Comparison of ENCODE assay signal across 23 cellular contexts in genomic region chr5:127038550-127038949, GRCh38.
"Had no signal": no experiment of that assay in that cellular context is flagged by ENCODE, and none has a peak within 500 bp of the region (broad histone marks: within the 10 kb centered on the region; RNA-seq: fewer than 3 reads in every experiment).

No MANE protein-coding gene starts in this region.

- H3K4me1 ChIP-seq: prostate gland had no signal

- H3K27ac ChIP-seq: epithelial cell of prostate, gastroesophageal sphincter, prostate gland, skin epidermis, testis, upper lobe of left lung, WERI-Rb-1 had no signal

- H3K36me3 ChIP-seq: gastroesophageal sphincter, prostate gland, upper lobe of left lung, WERI-Rb-1 had no signal

- DNase-seq: activated CD4-positive, alpha-beta T cell treated with anti-CD3 and anti-CD28 coated beads for 1 hour; activated CD4-positive, alpha-beta T cell treated with anti-CD3 and anti-CD28 coated beads, Interleukin-2, amount 50 U/mL, for 1 hour; activated CD8-positive, alpha-beta T cell treated with anti-CD3 and anti-CD28 coated beads, Interleukin-2, amount 10 ng/mL, durations not matched to agents 7 days and 5 days; activated gamma-delta T cell treated with Interleukin-2 at 50 U/mL for 16 hours; anterior cingulate cortex; caudate nucleus; endodermal cell; head of caudate nucleus; islet precursor cell; left colon; naive thymus-derived CD8-positive, alpha-beta T cell; stimulated activated CD4-positive, alpha-beta T cell treated with anti-CD3 and anti-CD28 coated beads, Interleukin-15, amount 100 ng/mL, for 24 hours; testis; upper lobe of left lung; WERI-Rb-1 had no signal

- H3K4me3 ChIP-seq: gastroesophageal sphincter, lung, prostate gland, skin epidermis, testis, upper lobe of left lung had no signal

- H3K27me3 ChIP-seq: testis, upper lobe of left lung had no signal

- H3K9me3 ChIP-seq: gastroesophageal sphincter, prostate gland, testis, upper lobe of left lung had no signal

- FAIRE-seq: colon had no signal

- ATAC-seq: activated CD8-positive, alpha-beta T cell treated with anti-CD3 and anti-CD28 coated beads, Interleukin-2, amount 10 ng/mL, durations not matched to agents 7 days and 5 days; gastroesophageal sphincter; left colon; naive thymus-derived CD8-positive, alpha-beta T cell; SK-N-SH treated with all-trans-retinoic acid at 6 μM for 48 hours; stimulated activated memory B cell treated with anti-CD40 and anti-IgM and Interleukin-4, amounts not matched to agents 10 μg/mL and 1 μg/mL and 100 μg/mL, for 72 hours had no signal
